In genomic region chr13:66926851-66927524, GRCh38 we compare ENCODE assay signal across 1 cellular context.
TF ChIP-seq lines count a peak whose summit lies in the region.

No MANE protein-coding gene starts in this region.

TF ChIP-seq in HEK293, 187 proteins besides CTCF, POLR2A, EP300 and RAD21 (continued from another document and continues in another):
- TF ChIP-seq PRDM2 (tag by site-specific recombination; IDR thresholded peaks at IDR 0.05; ENCODE audit: borderline replicate concordance) (no peak), ZNF561 (tag by site-specific recombination; IDR thresholded peaks at IDR 0.05; ENCODE audit: borderline replicate concordance) (0 out of 2 replicates have a peak, but pooled peaks have one; percentile 42), SP7 (tag by site-specific recombination; IDR thresholded peaks at IDR 0.05) (0 out of 2 replicates have a peak, but pooled peaks have one; percentile 2), PATZ1 (tag by site-specific recombination; IDR thresholded peaks at IDR 0.05) (peak; percentile 35; the same call in 1 of the 2 replicates), ZNF366 (tag by site-specific recombination; conservative IDR thresholded peaks at IDR 0.05) (peak; percentile 27; the same call in 1 of the 2 replicates), ZNF639 (tag by site-specific recombination; IDR thresholded peaks at IDR 0.05) (no peak), KLF7 (tag by site-specific recombination; IDR thresholded peaks at IDR 0.05; ENCODE audit: borderline replicate concordance) (no peak), ZNF513 (tag by site-specific recombination; IDR thresholded peaks at IDR 0.05) (peak; percentile 51), HOXA7 (CRISPR knock-in tag; IDR thresholded peaks at IDR 0.05; ENCODE audit: borderline replicate concordance) (no peak), ZNF24 (tag by site-specific recombination; IDR thresholded peaks at IDR 0.05) (peak; percentile 59), PRDM1 (tag by site-specific recombination; IDR thresholded peaks at IDR 0.05) (0 out of 2 replicates have a peak, but pooled peaks have one; percentile 21), ZNF701 (tag by site-specific recombination; IDR thresholded peaks at IDR 0.05) (no peak), MEIS1 (CRISPR knock-in tag; IDR thresholded peaks at IDR 0.05; ENCODE audit: borderline replicate concordance) (no peak), KLF16 (tag by site-specific recombination; IDR thresholded peaks at IDR 0.05) (no peak), ZBTB1 (tag by site-specific recombination; IDR thresholded peaks at IDR 0.05) (no peak), ZEB2 (tag by site-specific recombination; IDR thresholded peaks at IDR 0.05) (0 out of 2 replicates have a peak, but pooled peaks have one; percentile 38), ZFHX2 (tag by site-specific recombination; conservative IDR thresholded peaks at IDR 0.05) (peak; percentile 40; the same call in 1 of the 2 replicates), PRDM4 (tag by site-specific recombination; IDR thresholded peaks at IDR 0.05) (no peak), GLI2 (tag by site-specific recombination; IDR thresholded peaks at IDR 0.05; ENCODE audit: borderline replicate concordance, low read depth) (no peak), ZNF239 (tag by site-specific recombination; IDR thresholded peaks at IDR 0.05) (no peak), ZNF18 (tag by site-specific recombination; IDR thresholded peaks at IDR 0.05) (peak; percentile 81; the same call in 1 of the 2 replicates), ZNF660 (tag by site-specific recombination; IDR thresholded peaks at IDR 0.05) (peak; percentile 39; the same call in 1 of the 2 replicates), ZNF280D (tag by site-specific recombination; IDR thresholded peaks at IDR 0.05) (no peak), OSR2 (tag by site-specific recombination; IDR thresholded peaks at IDR 0.05) (no peak; the same call in 1 of the 2 replicates), SCRT1 (tag by site-specific recombination; IDR thresholded peaks at IDR 0.05; ENCODE audit: borderline replicate concordance) (no peak), ZBTB8A (tag by site-specific recombination; IDR thresholded peaks at IDR 0.05) (no peak), ZNF560 (tag by site-specific recombination; IDR thresholded peaks at IDR 0.05; ENCODE audit: borderline replicate concordance) (no peak), ZNF184 (tag by site-specific recombination; IDR thresholded peaks at IDR 0.05) (no peak), KLF10 (tag by site-specific recombination; IDR thresholded peaks at IDR 0.05) (no peak; the same call in 1 of the 2 replicates), ZNF707 (tag by site-specific recombination; IDR thresholded peaks at IDR 0.05) (no peak), ZNF37A (tag by site-specific recombination; IDR thresholded peaks at IDR 0.05) (no peak), ZNF776 (tag by site-specific recombination; IDR thresholded peaks at IDR 0.05; ENCODE audit: borderline replicate concordance) (no peak), RBAK (tag by site-specific recombination; IDR thresholded peaks at IDR 0.05) (no peak), HOXC10 (CRISPR knock-in tag; IDR thresholded peaks at IDR 0.05) (no peak), ZNF449 (tag by site-specific recombination; IDR thresholded peaks at IDR 0.05) (no peak), ZNF223 (tag by site-specific recombination; IDR thresholded peaks at IDR 0.05) (no peak), ZNF488 (tag by site-specific recombination; IDR thresholded peaks at IDR 0.05) (no peak), ZNF394 (tag by site-specific recombination; IDR thresholded peaks at IDR 0.05; ENCODE audit: borderline replicate concordance) (no peak), ZNF248 (tag by site-specific recombination; IDR thresholded peaks at IDR 0.05) (no peak), ZNF138 (tag by site-specific recombination; IDR thresholded peaks at IDR 0.05; ENCODE audit: borderline replicate concordance) (no peak)
